In genomic region chr16:49910761-49911160, GRCh38 we compare ENCODE assay signal across 21 cellular contexts. TPM values are rescaled to one million over a fixed set of nuclear protein-coding genes. Genes with fewer than 3 reads are reported as not detected.
DNase-seq lines count a peak whose midpoint lies in the region; ATAC-seq, FAIRE-seq and TF ChIP-seq lines count a peak whose summit lies in the region.
"Had no signal": no experiment of that assay in that cellular context is flagged by ENCODE, and none has a peak within 500 bp of the region (broad histone marks: within the 10 kb centered on the region; RNA-seq: fewer than 3 reads in every experiment).

No MANE protein-coding gene starts in this region.

- no peak for TF ChIP-seq EP300 in SK-N-SH (IDR thresholded peaks at IDR 0.05; ENCODE audit: borderline replicate concordance in 1 of 2, low read depth in 1 of 2, low read length in 1 of 2)
- no peak for TF ChIP-seq EP300 in H1 (IDR thresholded peaks at IDR 0.05; ENCODE audit: borderline replicate concordance in 1 of 2, low read depth in 2 of 2, low read length in 2 of 2)

- H3K9me3 ChIP-seq in SK-N-SH (no peaks in the 10 kb centered on the region), H1 (ENCODE audit: insufficient read depth in 2 of 2, low read depth in 1 of 2, low read length in 1 of 2) (no peaks in the 10 kb centered on the region; a peak in 1 of 4 replicates)
- H3K9me3 ChIP-seq: A549 had no signal

- no peaks in the 10 kb centered on the region for H3K79me1 ChIP-seq in H1 (ENCODE audit: low read depth, low read length)

- no peak for TF ChIP-seq CTCF in SK-N-SH (IDR thresholded peaks at IDR 0.05)
- no peak for TF ChIP-seq CTCF in H1 (IDR thresholded peaks at IDR 0.05; ENCODE audit: control extremely low read depth in 1 of 3, insufficient read depth in 1 of 3, low read depth in 1 of 3, low read length in 3 of 3)
- TF ChIP-seq CTCF in nephron (IDR thresholded peaks at IDR 0.05; ENCODE audit: unreplicated experiment in 3 of 3) = no peak

- no peaks in the 10 kb centered on the region for H3K36me3 ChIP-seq in SK-N-SH (replicated peaks in 1 of 2; ENCODE audit: control insufficient read depth in 1 of 2, insufficient read depth in 2 of 2, low read length in 1 of 2)
- H3K36me3 ChIP-seq in H1 (ENCODE audit: control insufficient read depth in 2 of 4, insufficient read depth in 4 of 4, low read length in 3 of 4) = no peaks in the 10 kb centered on the region
- H3K36me3 ChIP-seq: BLaER1 had no signal

- no peaks in the 10 kb centered on the region for H3K9me2 ChIP-seq in SK-N-SH

- no peaks in the 10 kb centered on the region for H3F3A ChIP-seq in SK-N-SH (replicated peaks; ENCODE audit: insufficient read depth)

- CTCF ChIA-PET in SK-N-SH (lab: Yijun Ruan, JAX) = interaction anchor here (0.8 to 7.3 kb wide), 5 partner anchors 12 to 505 kb away, joined by 3 to 49 read pairs (median 8); no protein-coding TSS in a partner anchor
- CTCF ChIA-PET in H1 (lab: Charles Lee; ENCODE audit: partially characterized antibody) = interaction anchor here (0.6 to 3.9 kb wide), 6 partner anchors 10 to 259 kb away, joined by 3 to 21 read pairs (median 6); no protein-coding TSS in a partner anchor

- H2BK5ac ChIP-seq in H1 (ENCODE audit: low read depth, low read length) = no peak overlapping the region

- no peak overlapping the region for H4K91ac ChIP-seq in H1 (replicated peaks; ENCODE audit: insufficient read length, low read length)

- peaks cover 26% of the 10 kb centered on the region for H3K4me1 Mint-ChIP-seq in nephron
- H3K4me1 Mint-ChIP-seq: CD14-positive monocyte; CD4-positive, alpha-beta memory T cell had no signal

- peak; percentile 67 for DNase-seq in SK-N-SH
- DNase-seq in H1 (ENCODE audit: low read depth in 1 of 2, low spot score in 2 of 2) = peak in 1 of 2 experiments; percentile 49
- peak; percentile 63 for DNase-seq in retina
- no peak for DNase-seq in ecto neural progenitor cell (ENCODE audit: low spot score)
- no peak for DNase-seq in DMS53 (lab: John Stamatoyannopoulos, UW)
- DNase-seq: AML-193; CD4-positive, alpha-beta memory T cell; DMS153; DMS79 treated with DMSO at 0.1 percent for 48 hours; GM23248; H7 had no signal

- 42% methylated on average over 8 of the region's 15 CpGs for WGBS in SK-N-SH (ENCODE audit: low lambda C conversion rate)
- WGBS in H1 (ENCODE audit: extremely low coverage in 1 of 2, insufficient coverage in 1 of 2, insufficient read length in 1 of 2, insufficient replicate concordance in 2 of 2, low coverage in 1 of 2, low lambda C conversion rate in 2 of 2, missing lambda C conversion rate in 1 of 2), 2 experiments = 73% methylated on average over 10 of the region's 15 CpGs; no CpG with 5 or more reads in 1 of the 2 experiments

- H3K4me1 ChIP-seq in SK-N-SH (ENCODE audit: control insufficient read depth in 1 of 2, insufficient read depth in 2 of 2, low read depth in 1 of 2, low read length in 1 of 2) = peaks cover 0 to 9% of the 10 kb centered on the region in 2 experiments; a peak in 1 of 4 replicates
- H3K4me1 ChIP-seq in H1 (replicated peaks in 1 of 4; ENCODE audit: control insufficient read depth in 3 of 4, insufficient read depth in 4 of 4, low read length in 3 of 4) = no peaks in the 10 kb centered on the region; a peak in 2 of 7 replicates
- H3K4me1 ChIP-seq: A549, BLaER1 had no signal

- no peak overlapping the region for H2AFZ ChIP-seq in SK-N-SH (ENCODE audit: low read depth)
- no peak overlapping the region for H2AFZ ChIP-seq in H1 (ENCODE audit: low read length)
- H2AFZ ChIP-seq: GM23248 had no signal

- peak overlapping the region; percentile 47; the same call in 1 of the 2 replicates for H4K8ac ChIP-seq in H1 (ENCODE audit: extremely low read depth, insufficient read depth, low read length)

- no peak overlapping the region for H2BK15ac ChIP-seq in H1 (ENCODE audit: low read length)

- FAIRE-seq in H1 (lab: Jason Lieb, UNC) = no peak
- FAIRE-seq: A549, GM12878, GM19239 had no signal

- H3K4me2 ChIP-seq in SK-N-SH = no peak overlapping the region
- no peak overlapping the region for H3K4me2 ChIP-seq in H1 (ENCODE audit: insufficient read depth in 1 of 2, low read depth in 2 of 2, low read length in 2 of 2)
- H3K4me2 ChIP-seq: A549, BLaER1 had no signal

- no peak overlapping the region for H3K18ac ChIP-seq in H1 (ENCODE audit: extremely low read depth, low read length)

- H2BK120ac ChIP-seq in H1 (replicated peaks; ENCODE audit: low read depth, low read length) = no peak overlapping the region

- H4K5ac ChIP-seq in H1 (ENCODE audit: insufficient read length, low read depth, low read length) = no peak overlapping the region

- H3K9me3 Mint-ChIP-seq in nephron = no peaks in the 10 kb centered on the region

- no peaks in the 10 kb centered on the region for H4K20me1 ChIP-seq in SK-N-SH (ENCODE audit: insufficient read depth)
- H4K20me1 ChIP-seq in H1 (replicated peaks in 1 of 2; ENCODE audit: control insufficient read depth in 1 of 2, insufficient read depth in 2 of 2, low read length in 2 of 2) = peaks cover 0 to 3% of the 10 kb centered on the region in 2 experiments
- H4K20me1 ChIP-seq: BLaER1 had no signal

- H2BK20ac ChIP-seq in H1 (ENCODE audit: low read length) = no peak overlapping the region

- no peak overlapping the region for H3K27ac ChIP-seq in SK-N-SH (ENCODE audit: low read depth in 2 of 2, low read length in 1 of 2)
- H3K27ac ChIP-seq in H1 (ENCODE audit: low read depth, low read length) = no peak overlapping the region
- H3K27ac ChIP-seq: 22Rv1, A549, BLaER1, GM23248 had no signal

- H3K4ac ChIP-seq in H1 (replicated peaks; ENCODE audit: insufficient read length, low read depth, low read length) = no peak overlapping the region

- no peak for TF ChIP-seq POLR2A in H1 (IDR thresholded peaks at IDR 0.05; ENCODE audit: control extremely low read depth in 1 of 2, low read depth in 2 of 2, low read length in 2 of 2)

- H3K79me2 ChIP-seq in SK-N-SH (ENCODE audit: insufficient read depth) (no peaks in the 10 kb centered on the region), H1 (ENCODE audit: control insufficient read depth in 1 of 2, insufficient read depth in 2 of 2, low read length in 2 of 2) (no peaks in the 10 kb centered on the region)

- H2AK5ac ChIP-seq in H1 (ENCODE audit: low read depth, low read length) = no peak overlapping the region

- H3K27me3 ChIP-seq in SK-N-SH (ENCODE audit: insufficient read depth) (no peaks in the 10 kb centered on the region; the same call in 1 of the 2 replicates), H1 (replicated peaks in 1 of 4; ENCODE audit: control insufficient read depth in 3 of 4, extremely low read depth in 1 of 4, insufficient read depth in 3 of 4, low read length in 3 of 4) (no peaks in the 10 kb centered on the region)
- H3K27me3 ChIP-seq: BLaER1 had no signal

- POLR2A ChIA-PET in SK-N-SH (lab: Yijun Ruan, JAX) (no interaction called here), H1 (lab: Charles Lee; ENCODE audit: partially characterized antibody) (interaction anchor here (1.0 kb wide), 1 partner anchor 14 kb away, joined by 3 read pairs; no protein-coding TSS in a partner anchor)

- no peak overlapping the region for H3K23ac ChIP-seq in H1 (ENCODE audit: insufficient read length)

- peaks cover 6% of the 10 kb centered on the region for H3K27me3 Mint-ChIP-seq in nephron (ENCODE audit: low read depth)

- no peak overlapping the region for H3K14ac ChIP-seq in H1 (ENCODE audit: insufficient read length)

- peak overlapping the region in 2 of 3 experiments; percentile 2 to 7 for H3K4me3 Mint-ChIP-seq in nephron
- H3K4me3 Mint-ChIP-seq: CD14-positive monocyte; CD4-positive, alpha-beta memory T cell had no signal

- no peak for ATAC-seq in SK-N-SH treated with all-trans-retinoic acid at 6 μM for 48 hours
- ATAC-seq in HG02588 (IDR thresholded peaks at IDR 0.05; ENCODE audit: unreplicated experiment) = no peak
- ATAC-seq: A549, GM12878 had no signal

- peaks cover 3% of the 10 kb centered on the region; the same call in 1 of the 2 replicates for H3K23me2 ChIP-seq in H1 (ENCODE audit: low read depth, low read length)

- no peak overlapping the region for H3K9ac ChIP-seq in SK-N-SH
- H3K9ac ChIP-seq in H1 (replicated peaks in 1 of 4; ENCODE audit: extremely low read depth in 1 of 4, low read depth in 3 of 4, low read length in 3 of 4) = no peak overlapping the region
- H3K9ac ChIP-seq: BLaER1, GM23248 had no signal

- no peak overlapping the region for H3K56ac ChIP-seq in H1 (replicated peaks; ENCODE audit: insufficient read length, low read depth, low read length)

- H2BK12ac ChIP-seq in H1 (ENCODE audit: low read depth, low read length) = no peak overlapping the region

- peak overlapping the region; percentile 51 to 67 (median 61) for H3K27ac Mint-ChIP-seq in nephron
- H3K27ac Mint-ChIP-seq: CD14-positive monocyte; CD4-positive, alpha-beta memory T cell had no signal

- H3K4me3 ChIP-seq in SK-N-SH (ENCODE audit: low read depth in 2 of 2, low read length in 1 of 2) (no peak overlapping the region), H1 (ENCODE audit: extremely low read depth in 1 of 4, insufficient read depth in 2 of 4, low read depth in 3 of 4, low read length in 4 of 4) (no peak overlapping the region)
- H3K4me3 ChIP-seq: A549, BLaER1, GM12878, GM23248 had no signal

- H3K36me3 Mint-ChIP-seq in nephron (ENCODE audit: low read depth) = no peaks in the 10 kb centered on the region
- H3K36me3 Mint-ChIP-seq: CD14-positive monocyte; CD4-positive, alpha-beta memory T cell had no signal

- TF ChIP-seq RAD21 in SK-N-SH (IDR thresholded peaks at IDR 0.05; ENCODE audit: low read length) = no peak
- no peak for TF ChIP-seq RAD21 in H1 (IDR thresholded peaks at IDR 0.05 in 1 of 2, conservative IDR thresholded peaks at IDR 0.05 in 1 of 2; ENCODE audit: low read depth in 2 of 2, low read length in 2 of 2)

TF ChIP-seq in SK-N-SH, 30 proteins besides CTCF, POLR2A, EP300 and RAD21 (continues in another document):
- peak; percentile 20; the same call in 1 of the 2 replicates for TF ChIP-seq GATA2 (CRISPR knock-in tag; IDR thresholded peaks at IDR 0.05)

TF ChIP-seq in SK-N-SH treated with all-trans-retinoic acid at 6 μM for 48 hours, 23 proteins besides CTCF, POLR2A, EP300 and RAD21 (continues in another document):
- TF ChIP-seq ZNF565 (CRISPR knock-in tag; conservative IDR thresholded peaks at IDR 0.05; ENCODE audit: low read depth) = no peak

TF ChIP-seq in H1, 55 proteins besides CTCF, POLR2A, EP300 and RAD21:
- no peak for TF ChIP-seq POU5F1 (IDR thresholded peaks at IDR 0.05; ENCODE audit: low read depth, low read length)

RNA-seq across cellular contexts. Expression of gene ZNF423, which starts 54.8 kb away (rescaled TPM):
- polyA plus RNA-seq in SK-N-SH (2012; rRNA removed) (1.2 and 1.9 TPM in 2 replicates), H1 (2011; rRNA removed) (38.2 and 41.2 TPM in 2 replicates)
- 1.3 and 3.3 TPM in 2 replicates for polyA plus RNA-seq in SK-N-SH (2012; cell fraction: cytosol; rRNA removed)
- 0.51 and 1.1 TPM in 2 replicates for polyA plus RNA-seq in SK-N-SH (2012; cell fraction: nucleus; rRNA removed)
- total RNA-seq in H1 (2021; fragmentation: NEBNext Ultra II Directional; extraction: Animal tissue kit (Norgen Biotek cat#: 25700)) = 52.3 and 55.0 TPM in 2 replicates
- polyA plus RNA-seq in H1 (2011; cell fraction: cytosol; rRNA removed) = 21.9 TPM
- 39.6 TPM for polyA plus RNA-seq in H1 (2011; cell fraction: nucleus; rRNA removed)
- 39.6 to 51.6 TPM (median 48.3 TPM) in 4 replicates for polyA plus RNA-seq in H1 (2012, experiment 1 of 2)
- polyA plus RNA-seq in H1 (2012, experiment 2 of 2) = 33.1 TPM
- polyA plus RNA-seq in H1 (2013, experiment 1 of 2) = 24.8 TPM
- polyA plus RNA-seq in H1 (2013, experiment 2 of 2) = 27.0 TPM
- 47.8 and 68.0 TPM in 2 replicates for polyA minus RNA-seq in H1 (2011; rRNA and poly(A)+ RNA removed)
- 46.3 TPM for polyA minus RNA-seq in H1 (2011; cell fraction: cytosol; rRNA and poly(A)+ RNA removed)
- polyA minus RNA-seq in H1 (2011; cell fraction: nucleus; rRNA and poly(A)+ RNA removed) = 49.0 TPM
- total RNA-seq: CD4-positive, alpha-beta memory T cell; HT-29 had no signal
- polyA plus RNA-seq: CD14-positive monocyte; CD4-positive, alpha-beta memory T cell had no signal

Comparison
In these comparisons a context has a peak if more than half of its experiments do, and no peak if none do; other contexts are left out.
1. DNase-seq: peak in SK-N-SH (single experiment) and retina (single experiment); none in ecto neural progenitor cell (single experiment) and DMS53 (single experiment).
2. RNA of gene ZNF423, which starts 54.8 kb away (polyA plus RNA-seq): 21.9 to 51.6 TPM in H1; 0.51 to 3.3 TPM in SK-N-SH; every median in the first group is over 4 times any median in the second.